In genomic region chr5:892390-893136, GRCh38 we compare ENCODE assay signal across 1 cellular context.
A peak's percentile ranks its signal among the peaks of the same experiment; 100 is the strongest.
TF ChIP-seq lines count a peak whose summit lies in the region.

Gene BRD9, minus strand, starts transcription at chr5:892801. Its CDS starts 144 bp downstream, at chr5:892657.
Gene TRIP13, plus strand, starts transcription at chr5:892884. Its CDS starts 115 bp downstream, at chr5:892999.

TF ChIP-seq in HepG2, 621 proteins besides CTCF, POLR2A, EP300 and RAD21 (continued from another document and continues in another):
- TF ChIP-seq SNAPC5 (CRISPR knock-in tag; IDR thresholded peaks at IDR 0.05; ENCODE audit: borderline replicate concordance) = 0 out of 2 replicates have a peak, but pooled peaks have one; percentile 45
- peak; percentile 59; the same call in 1 of the 2 replicates for TF ChIP-seq ARID2 (CRISPR knock-in tag; IDR thresholded peaks at IDR 0.05; ENCODE audit: borderline replicate concordance)
- peak; percentile 55 for TF ChIP-seq BATF2 (CRISPR knock-in tag; IDR thresholded peaks at IDR 0.05)
- TF ChIP-seq SIN3B (IDR thresholded peaks at IDR 0.05; ENCODE audit: low read length) = peak; percentile 99
- TF ChIP-seq HMGXB3 (CRISPR knock-in tag; IDR thresholded peaks at IDR 0.05; ENCODE audit: borderline replicate concordance) = no peak
- no peak for TF ChIP-seq ZFP62 (CRISPR knock-in tag; IDR thresholded peaks at IDR 0.05)
- no peak for TF ChIP-seq MYNN (CRISPR knock-in tag; IDR thresholded peaks at IDR 0.05; ENCODE audit: low read depth)
- no peak for TF ChIP-seq HOXA7 (CRISPR knock-in tag; IDR thresholded peaks at IDR 0.05)
- TF ChIP-seq GRHL1 (CRISPR knock-in tag; conservative IDR thresholded peaks at IDR 0.05) = no peak
- TF ChIP-seq MAFF (IDR thresholded peaks at IDR 0.05; ENCODE audit: low read depth, low read length) = no peak
- TF ChIP-seq ZBTB10 (CRISPR knock-in tag; IDR thresholded peaks at IDR 0.05; ENCODE audit: borderline replicate concordance) = no peak
- no peak for TF ChIP-seq HNRNPUL1 (IDR thresholded peaks at IDR 0.05; ENCODE audit: low read depth, low read length)
- no peak for TF ChIP-seq PHB2 (IDR thresholded peaks at IDR 0.05; ENCODE audit: partially characterized antibody)
- TF ChIP-seq ZBTB49 (CRISPR knock-in tag; IDR thresholded peaks at IDR 0.05; ENCODE audit: borderline replicate concordance) = no peak
- TF ChIP-seq BRF2 (CRISPR knock-in tag; IDR thresholded peaks at IDR 0.05) = peak; percentile 94
- no peak for TF ChIP-seq HNRNPL (IDR thresholded peaks at IDR 0.05; ENCODE audit: low read depth, low read length)
- peak; percentile 42; the same call in 1 of the 2 replicates for TF ChIP-seq ERF (CRISPR knock-in tag; IDR thresholded peaks at IDR 0.05)
- no peak for TF ChIP-seq KDM1A (CRISPR knock-in tag; IDR thresholded peaks at IDR 0.05)
- no peak for TF ChIP-seq ARID3A (IDR thresholded peaks at IDR 0.05; ENCODE audit: low read depth, low read length)
- TF ChIP-seq TCF12 (IDR thresholded peaks at IDR 0.05) = no peak
- 0 out of 2 replicates have a peak, but pooled peaks have one; percentile 30 for TF ChIP-seq TCF12 (CRISPR knock-in tag; IDR thresholded peaks at IDR 0.05)
- no peak for TF ChIP-seq ETS1 (CRISPR knock-in tag; IDR thresholded peaks at IDR 0.05)
- no peak for TF ChIP-seq ZNF510 (CRISPR knock-in tag; IDR thresholded peaks at IDR 0.05; ENCODE audit: low read depth)
- no peak for TF ChIP-seq PCBP1 (IDR thresholded peaks at IDR 0.05; ENCODE audit: borderline replicate concordance, low read depth, low read length)
- peak; percentile 90 for TF ChIP-seq RNF2 (conservative IDR thresholded peaks at IDR 0.05; ENCODE audit: low read depth)
- no peak for TF ChIP-seq ZNF644 (CRISPR knock-in tag; IDR thresholded peaks at IDR 0.05; ENCODE audit: low read depth)
- TF ChIP-seq MED1 (CRISPR knock-in tag; IDR thresholded peaks at IDR 0.05) = no peak
- TF ChIP-seq SOX13 (IDR thresholded peaks at IDR 0.05) = no peak
- peak in 1 of 2 experiments; percentile 37; a peak in 1 of 4 replicates for TF ChIP-seq SOX13 (CRISPR knock-in tag; conservative IDR thresholded peaks at IDR 0.05 in 1 of 2, IDR thresholded peaks at IDR 0.05 in 1 of 2)
- TF ChIP-seq NONO (IDR thresholded peaks at IDR 0.05) = no peak
- TF ChIP-seq NONO (CRISPR knock-in tag; conservative IDR thresholded peaks at IDR 0.05) = no peak; the same call in 1 of the 2 replicates
- TF ChIP-seq E2F2 (CRISPR knock-in tag; IDR thresholded peaks at IDR 0.05; ENCODE audit: borderline replicate concordance) = no peak
- no peak for TF ChIP-seq ZNF44 (CRISPR knock-in tag; IDR thresholded peaks at IDR 0.05)
